In genomic region chr6:33410050-33410710, GRCh38 we compare ENCODE assay signal across 8 cellular contexts. TPM values are rescaled to one million over a fixed set of nuclear protein-coding genes. Genes with fewer than 3 reads are reported as not detected.
DNase-seq lines count a peak whose midpoint lies in the region; ATAC-seq, FAIRE-seq and TF ChIP-seq lines count a peak whose summit lies in the region.

No MANE protein-coding gene starts in this region.

- H3K4me3 ChIP-seq in HepG2 (replicated peaks in 1 of 3; ENCODE audit: insufficient read depth in 1 of 3, low read depth in 2 of 3, low read length in 3 of 3) = peak overlapping the region; percentile 45 to 86 (median 85); a peak in 5 of 6 replicates

- no peaks in the 10 kb centered on the region for H3K27me3 ChIP-seq in HepG2 (ENCODE audit: control insufficient read depth in 1 of 2, insufficient read depth in 2 of 2, low read length in 2 of 2)

- DNase-seq in CD14-positive monocyte (ENCODE audit: low spot score) = peak; percentile 98
- peak; percentile 99 for DNase-seq in NCI-H69 (lab: John Stamatoyannopoulos, UW)
- peak; percentile 97 for DNase-seq in activated CD4-positive, alpha-beta T cell treated with anti-CD3 and anti-CD28 coated beads, Interleukin-2, amount 50 U/mL, for 1 hour
- peak; percentile 43 for DNase-seq in cortex of kidney (lab: John Stamatoyannopoulos, UW)
- DNase-seq in HepG2 (ENCODE audit: low spot score) = peak; percentile 96
- DNase-seq in stimulated activated CD4-positive, alpha-beta T cell treated with anti-CD3 and anti-CD28 coated beads, Interleukin-2, amount 100 ng/mL, for 4 hours (ENCODE audit: low read depth) = peak; percentile 94

- POLR2A ChIA-PET in HepG2 (lab: Yijun Ruan, JAX) = interaction anchor here (0.6 to 2.5 kb wide), 15 partner anchors 8 to 1502 kb away, joined by 3 to 13 read pairs (median 4); partner anchors contain the start of genes CUTA, PFDN6, RPS18 and TAPBP

- intact Hi-C loops in CD14-positive monocyte (cut with micrococcal nuclease) = loop anchor here in 1 of 2 donors (10.0 kb wide), 2 partner anchors 95 to 205 kb away; partner anchors contain the start of genes HSD17B8, RING1, RXRB and SLC39A7
- intact Hi-C loops in HepG2 (cut with micrococcal nuclease; ENCODE audit: unreplicated experiment) = loop anchor here (1.0 kb wide), 2 partner anchors 8 to 19 kb away; partner anchors contain the start of genes CUTA and KIFC1

- WGBS in HepG2 (ENCODE audit: low lambda C conversion rate) = under 1% methylated on average over 37 of the region's 65 CpGs

- peaks cover 25% of the 10 kb centered on the region for H3K4me1 ChIP-seq in HepG2 (ENCODE audit: insufficient read depth, low read length)

- H3K36me3 Mint-ChIP-seq in CD14-positive monocyte = peaks cover 44 to 49% of the 10 kb centered on the region in 2 donors

- no peak for TF ChIP-seq CTCF in CD14-positive monocyte (IDR thresholded peaks at IDR 0.05)
- peak; percentile 33 for TF ChIP-seq CTCF in HepG2 (CRISPR knock-in tag; IDR thresholded peaks at IDR 0.05)

- H3K36me3 ChIP-seq in HepG2 (replicated peaks in 1 of 2; ENCODE audit: control insufficient read depth in 1 of 2, insufficient read depth in 2 of 2, low read length in 2 of 2) = peaks cover 23 to 52% of the 10 kb centered on the region in 2 experiments

- H3K4me1 Mint-ChIP-seq in CD14-positive monocyte = peaks cover 22% of the 10 kb centered on the region

- H3K4me2 ChIP-seq in HepG2 (ENCODE audit: low read depth, low read length) = peak overlapping the region; percentile 82

- in situ Hi-C loops in HepG2 (cut with HindIII; ENCODE audit: extremely low pct_ligation_motif_present, low pct_unique_long_range_greater_than_20kb) = loop anchor here (10.0 to 25.0 kb wide), 2 partner anchors 123 to 205 kb away; partner anchors contain the start of genes B3GALT4, HSD17B8, PFDN6 and RGL2

- H4K20me1 ChIP-seq in HepG2 (ENCODE audit: insufficient read depth, low read length) = no peaks in the 10 kb centered on the region

- CTCF ChIA-PET in HepG2 (lab: Yijun Ruan, JAX; ENCODE audit: low intra/inter-chr PET ratio, low total read pairs) = interaction anchor here (1.3 kb wide), 1 partner anchor 130 kb away, joined by 3 read pairs; no protein-coding TSS in a partner anchor

- H3K27ac Mint-ChIP-seq in CD14-positive monocyte = peak overlapping the region; percentile 94 to 97 (median 95)

- H3K4me3 Mint-ChIP-seq in CD14-positive monocyte = peak overlapping the region; percentile 82 to 95

- ATAC-seq in GM19395 (IDR thresholded peaks at IDR 0.05; ENCODE audit: unreplicated experiment) (peak; percentile 71), HG03521 (IDR thresholded peaks at IDR 0.05; ENCODE audit: unreplicated experiment) (peak; percentile 78), HepG2 (peak; percentile 94)

- FAIRE-seq in HepG2 (lab: Jason Lieb, UNC) = peak; percentile 93

- peaks cover 0 to 3% (median 0%) of the 10 kb centered on the region in 3 donors for H3K27me3 Mint-ChIP-seq in CD14-positive monocyte (ENCODE audit: low read depth in 3 of 3)

- peak overlapping the region; percentile 82 for H3K9ac ChIP-seq in HepG2 (ENCODE audit: insufficient read depth, low read depth, low read length)

- no TSS peak for BruUV-seq in HepG2 (replicated peaks; lab: Mats Ljungman, UMichigan)

- H3K27ac ChIP-seq in HepG2 (ENCODE audit: extremely low read length, insufficient read depth, low read length) = peak overlapping the region; percentile 85

- TF ChIP-seq RAD21 in HepG2 (CRISPR knock-in tag; IDR thresholded peaks at IDR 0.05) = peak; percentile 25; the same call in 1 of the 2 replicates

- no peak for TF ChIP-seq EP300 in HepG2 (IDR thresholded peaks at IDR 0.05; ENCODE audit: low read depth in 2 of 2, low read length in 2 of 2)
- TF ChIP-seq EP300 in HepG2 (CRISPR knock-in tag; IDR thresholded peaks at IDR 0.05; ENCODE audit: borderline replicate concordance) = peak; percentile 61; the same call in 1 of the 2 replicates

- peak in 1 of 2 experiments; percentile 10; a peak in 1 of 4 replicates for TF ChIP-seq POLR2A in HepG2 (IDR thresholded peaks at IDR 0.05; ENCODE audit: insufficient read depth in 1 of 2, low read depth in 2 of 2, low read length in 2 of 2)

- no peaks in the 10 kb centered on the region for H3K9me3 ChIP-seq in HepG2 (ENCODE audit: low read length)

- H2AFZ ChIP-seq in HepG2 (ENCODE audit: low read length) = no peak overlapping the region

- H3K79me2 ChIP-seq in HepG2 (ENCODE audit: insufficient read depth, low read length) = peaks cover 5% of the 10 kb centered on the region

- no peaks in the 10 kb centered on the region for H3K9me3 Mint-ChIP-seq in CD14-positive monocyte

RNA-seq across cellular contexts. Expression of gene PHF1, which starts 0.6 kb away (rescaled TPM):
- polyA plus RNA-seq in CD14-positive monocyte (1 to 10 TPM; 3.0 to 3.5 TPM), HepG2 (2011; rRNA removed) (61.9 and 77.2 TPM in 2 replicates)
- total RNA-seq in HepG2 (2016; rRNA removed; fragmentation: Illumina TruSeq; extraction: Trizol) = 14.3 and 25.4 TPM in 2 replicates
- total RNA-seq in HepG2 (2016; cell fraction: cytosol; rRNA removed; fragmentation: Illumina TruSeq; extraction: Trizol; ENCODE audit: low read depth) = 8.6 and 10.0 TPM in 2 replicates
- total RNA-seq in HepG2 (2016; cell fraction: insoluble cytoplasmic fraction; rRNA removed; fragmentation: Illumina TruSeq; extraction: Trizol) = 13.8 and 26.7 TPM in 2 replicates
- 20.1 and 20.5 TPM in 2 replicates for total RNA-seq in HepG2 (2016; cell fraction: membrane; rRNA removed; fragmentation: Illumina TruSeq; extraction: Trizol)
- total RNA-seq in HepG2 (2016; cell fraction: nucleus; rRNA removed; fragmentation: Illumina TruSeq; extraction: Trizol) = 25.9 and 27.3 TPM in 2 replicates
- 41.5 and 45.3 TPM in 2 replicates for polyA plus RNA-seq in HepG2 (2011; cell fraction: cytosol; rRNA removed)
- 358 and 376 TPM in 2 replicates for polyA plus RNA-seq in HepG2 (2011; cell fraction: nucleus; rRNA removed)
- polyA plus RNA-seq in HepG2 (2012) = 45.7 and 67.9 TPM in 2 replicates
- polyA plus RNA-seq in HepG2 (2016; cell fraction: cytosol; fragmentation: Illumina TruSeq; extraction: Trizol; ENCODE audit: low read depth) = 16.9 and 19.4 TPM in 2 replicates
- 26.3 and 31.9 TPM in 2 replicates for polyA plus RNA-seq in HepG2 (2016; cell fraction: insoluble cytoplasmic fraction; fragmentation: Illumina TruSeq; extraction: Trizol; ENCODE audit: low read depth)
- 31.4 and 34.9 TPM in 2 replicates for polyA plus RNA-seq in HepG2 (2016; cell fraction: membrane; fragmentation: Illumina TruSeq; extraction: Trizol; ENCODE audit: low read depth)
- polyA plus RNA-seq in HepG2 (2016; cell fraction: nucleus; fragmentation: Illumina TruSeq; extraction: Trizol; ENCODE audit: insufficient read depth, low read depth) = 98.6 and 111 TPM in 2 replicates
- 22.2 and 35.1 TPM in 2 replicates for polyA minus RNA-seq in HepG2 (2011; rRNA and poly(A)+ RNA removed; ENCODE audit: low replicate concordance)
- polyA minus RNA-seq in HepG2 (2011; cell fraction: cytosol; rRNA and poly(A)+ RNA removed) = 11.8 and 13.5 TPM in 2 replicates
- polyA minus RNA-seq in HepG2 (2011; cell fraction: nucleus; rRNA and poly(A)+ RNA removed) = 33.0 and 41.3 TPM in 2 replicates

RNA-seq across cellular contexts. Expression of gene CUTA, which starts 7.7 kb away (rescaled TPM):
- polyA plus RNA-seq in CD14-positive monocyte (100 to 1,000 TPM; 153 to 160 TPM), HepG2 (2011; rRNA removed) (169 and 170 TPM in 2 replicates)
- total RNA-seq in HepG2 (2016; rRNA removed; fragmentation: Illumina TruSeq; extraction: Trizol) = 106 and 180 TPM in 2 replicates
- total RNA-seq in HepG2 (2016; cell fraction: cytosol; rRNA removed; fragmentation: Illumina TruSeq; extraction: Trizol; ENCODE audit: low read depth) = 87.7 and 122 TPM in 2 replicates
- 99.2 and 177 TPM in 2 replicates for total RNA-seq in HepG2 (2016; cell fraction: insoluble cytoplasmic fraction; rRNA removed; fragmentation: Illumina TruSeq; extraction: Trizol)
- total RNA-seq in HepG2 (2016; cell fraction: membrane; rRNA removed; fragmentation: Illumina TruSeq; extraction: Trizol) = 103 and 132 TPM in 2 replicates
- 108 and 119 TPM in 2 replicates for total RNA-seq in HepG2 (2016; cell fraction: nucleus; rRNA removed; fragmentation: Illumina TruSeq; extraction: Trizol)
- polyA plus RNA-seq in HepG2 (2011; cell fraction: cytosol; rRNA removed) = 216 and 233 TPM in 2 replicates
- polyA plus RNA-seq in HepG2 (2011; cell fraction: nucleus; rRNA removed) = 172 and 210 TPM in 2 replicates
- 255 and 283 TPM in 2 replicates for polyA plus RNA-seq in HepG2 (2012)
- 146 and 200 TPM in 2 replicates for polyA plus RNA-seq in HepG2 (2016; cell fraction: cytosol; fragmentation: Illumina TruSeq; extraction: Trizol; ENCODE audit: low read depth)
- 151 and 161 TPM in 2 replicates for polyA plus RNA-seq in HepG2 (2016; cell fraction: insoluble cytoplasmic fraction; fragmentation: Illumina TruSeq; extraction: Trizol; ENCODE audit: low read depth)
- polyA plus RNA-seq in HepG2 (2016; cell fraction: membrane; fragmentation: Illumina TruSeq; extraction: Trizol; ENCODE audit: low read depth) = 164 and 192 TPM in 2 replicates
- 257 and 280 TPM in 2 replicates for polyA plus RNA-seq in HepG2 (2016; cell fraction: nucleus; fragmentation: Illumina TruSeq; extraction: Trizol; ENCODE audit: insufficient read depth, low read depth)
- polyA minus RNA-seq in HepG2 (2011; rRNA and poly(A)+ RNA removed; ENCODE audit: low replicate concordance) = 123 and 177 TPM in 2 replicates
- polyA minus RNA-seq in HepG2 (2011; cell fraction: cytosol; rRNA and poly(A)+ RNA removed) = 58.9 and 70.6 TPM in 2 replicates
- 46.0 and 46.9 TPM in 2 replicates for polyA minus RNA-seq in HepG2 (2011; cell fraction: nucleus; rRNA and poly(A)+ RNA removed)

RNA-seq across cellular contexts. Expression of gene SYNGAP1, which starts 9.7 kb away (rescaled TPM):
- polyA plus RNA-seq in CD14-positive monocyte (not detected), HepG2 (2011; rRNA removed) (1.1 and 1.9 TPM in 2 replicates)
- total RNA-seq in HepG2 (2016; rRNA removed; fragmentation: Illumina TruSeq; extraction: Trizol) = 0.41 and 0.75 TPM in 2 replicates
- 0.09 and 0.10 TPM in 2 replicates for total RNA-seq in HepG2 (2016; cell fraction: cytosol; rRNA removed; fragmentation: Illumina TruSeq; extraction: Trizol; ENCODE audit: low read depth)
- total RNA-seq in HepG2 (2016; cell fraction: insoluble cytoplasmic fraction; rRNA removed; fragmentation: Illumina TruSeq; extraction: Trizol) = 0.42 and 0.78 TPM in 2 replicates
- 0.14 and 0.15 TPM in 2 replicates for total RNA-seq in HepG2 (2016; cell fraction: membrane; rRNA removed; fragmentation: Illumina TruSeq; extraction: Trizol)
- total RNA-seq in HepG2 (2016; cell fraction: nucleus; rRNA removed; fragmentation: Illumina TruSeq; extraction: Trizol) = 1.1 and 1.4 TPM in 2 replicates
- polyA plus RNA-seq in HepG2 (2011; cell fraction: cytosol; rRNA removed) = 0.32 and 0.33 TPM in 2 replicates
- polyA plus RNA-seq in HepG2 (2011; cell fraction: nucleus; rRNA removed) = 12.4 and 12.6 TPM in 2 replicates
- 2.7 and 3.4 TPM in 2 replicates for polyA plus RNA-seq in HepG2 (2012)
- polyA plus RNA-seq in HepG2 (2016; cell fraction: cytosol; fragmentation: Illumina TruSeq; extraction: Trizol; ENCODE audit: low read depth) = 0.07 TPM in 2 replicates
- polyA plus RNA-seq in HepG2 (2016; cell fraction: insoluble cytoplasmic fraction; fragmentation: Illumina TruSeq; extraction: Trizol; ENCODE audit: low read depth) = 0.70 and 1.0 TPM in 2 replicates
- 0.16 and 0.18 TPM in 2 replicates for polyA plus RNA-seq in HepG2 (2016; cell fraction: membrane; fragmentation: Illumina TruSeq; extraction: Trizol; ENCODE audit: low read depth)
- 6.2 and 14.4 TPM in 2 replicates for polyA plus RNA-seq in HepG2 (2016; cell fraction: nucleus; fragmentation: Illumina TruSeq; extraction: Trizol; ENCODE audit: insufficient read depth, low read depth)
- polyA minus RNA-seq in HepG2 (2011; rRNA and poly(A)+ RNA removed; ENCODE audit: low replicate concordance) = 0.98 and 2.6 TPM in 2 replicates
- 0.26 and 0.49 TPM in 2 replicates for polyA minus RNA-seq in HepG2 (2011; cell fraction: cytosol; rRNA and poly(A)+ RNA removed)
- 2.2 and 4.4 TPM in 2 replicates for polyA minus RNA-seq in HepG2 (2011; cell fraction: nucleus; rRNA and poly(A)+ RNA removed)

RNA-seq across cellular contexts. Expression of gene KIFC1, which starts 18.6 kb away (rescaled TPM):
- polyA plus RNA-seq in CD14-positive monocyte = under 1 TPM; 0.14 to 0.68 TPM
- 45.5 and 47.6 TPM in 2 replicates for total RNA-seq in HepG2 (2016; rRNA removed; fragmentation: Illumina TruSeq; extraction: Trizol)
- total RNA-seq in HepG2 (2016; cell fraction: cytosol; rRNA removed; fragmentation: Illumina TruSeq; extraction: Trizol; ENCODE audit: low read depth) = 7.7 and 8.2 TPM in 2 replicates
- total RNA-seq in HepG2 (2016; cell fraction: insoluble cytoplasmic fraction; rRNA removed; fragmentation: Illumina TruSeq; extraction: Trizol) = 43.2 and 48.8 TPM in 2 replicates
- total RNA-seq in HepG2 (2016; cell fraction: membrane; rRNA removed; fragmentation: Illumina TruSeq; extraction: Trizol) = 18.6 and 22.9 TPM in 2 replicates
- total RNA-seq in HepG2 (2016; cell fraction: nucleus; rRNA removed; fragmentation: Illumina TruSeq; extraction: Trizol) = 40.9 and 44.4 TPM in 2 replicates
- polyA plus RNA-seq in HepG2 (2011; rRNA removed) = 20.4 and 25.0 TPM in 2 replicates
- polyA plus RNA-seq in HepG2 (2011; cell fraction: cytosol; rRNA removed) = 12.6 and 23.6 TPM in 2 replicates
- 42.5 and 71.9 TPM in 2 replicates for polyA plus RNA-seq in HepG2 (2011; cell fraction: nucleus; rRNA removed)
- 13.7 and 21.2 TPM in 2 replicates for polyA plus RNA-seq in HepG2 (2012)
- polyA plus RNA-seq in HepG2 (2016; cell fraction: cytosol; fragmentation: Illumina TruSeq; extraction: Trizol; ENCODE audit: low read depth) = 3.3 and 3.9 TPM in 2 replicates
- polyA plus RNA-seq in HepG2 (2016; cell fraction: insoluble cytoplasmic fraction; fragmentation: Illumina TruSeq; extraction: Trizol; ENCODE audit: low read depth) = 50.9 and 58.4 TPM in 2 replicates
- 6.2 and 7.1 TPM in 2 replicates for polyA plus RNA-seq in HepG2 (2016; cell fraction: membrane; fragmentation: Illumina TruSeq; extraction: Trizol; ENCODE audit: low read depth)
- polyA plus RNA-seq in HepG2 (2016; cell fraction: nucleus; fragmentation: Illumina TruSeq; extraction: Trizol; ENCODE audit: insufficient read depth, low read depth) = 83.2 and 93.0 TPM in 2 replicates
- polyA minus RNA-seq in HepG2 (2011; rRNA and poly(A)+ RNA removed; ENCODE audit: low replicate concordance) = 36.0 and 106 TPM in 2 replicates
- 8.9 and 14.8 TPM in 2 replicates for polyA minus RNA-seq in HepG2 (2011; cell fraction: cytosol; rRNA and poly(A)+ RNA removed)
- 35.4 and 47.3 TPM in 2 replicates for polyA minus RNA-seq in HepG2 (2011; cell fraction: nucleus; rRNA and poly(A)+ RNA removed)

RNA-seq across cellular contexts. Expression of gene ZBTB9, which starts 44.2 kb away (rescaled TPM):
- polyA plus RNA-seq in CD14-positive monocyte (1 to 10 TPM in 1 of 2 donors, under 1 TPM in 1; 0.42 to 2.0 TPM), HepG2 (2011; rRNA removed) (5.3 and 7.1 TPM in 2 replicates)
- 9.2 and 11.5 TPM in 2 replicates for total RNA-seq in HepG2 (2016; rRNA removed; fragmentation: Illumina TruSeq; extraction: Trizol)
- 1.1 and 1.9 TPM in 2 replicates for total RNA-seq in HepG2 (2016; cell fraction: cytosol; rRNA removed; fragmentation: Illumina TruSeq; extraction: Trizol; ENCODE audit: low read depth)
- 10.0 and 10.1 TPM in 2 replicates for total RNA-seq in HepG2 (2016; cell fraction: insoluble cytoplasmic fraction; rRNA removed; fragmentation: Illumina TruSeq; extraction: Trizol)
- 4.7 and 6.0 TPM in 2 replicates for total RNA-seq in HepG2 (2016; cell fraction: membrane; rRNA removed; fragmentation: Illumina TruSeq; extraction: Trizol)
- 6.5 and 6.7 TPM in 2 replicates for total RNA-seq in HepG2 (2016; cell fraction: nucleus; rRNA removed; fragmentation: Illumina TruSeq; extraction: Trizol)
- polyA plus RNA-seq in HepG2 (2011; cell fraction: cytosol; rRNA removed) = 3.8 and 5.0 TPM in 2 replicates
- polyA plus RNA-seq in HepG2 (2011; cell fraction: nucleus; rRNA removed) = 3.6 and 4.8 TPM in 2 replicates
- 7.1 and 7.6 TPM in 2 replicates for polyA plus RNA-seq in HepG2 (2012)
- polyA plus RNA-seq in HepG2 (2016; cell fraction: cytosol; fragmentation: Illumina TruSeq; extraction: Trizol; ENCODE audit: low read depth) = 0.71 and 0.88 TPM in 2 replicates
- polyA plus RNA-seq in HepG2 (2016; cell fraction: insoluble cytoplasmic fraction; fragmentation: Illumina TruSeq; extraction: Trizol; ENCODE audit: low read depth) = 9.1 and 13.0 TPM in 2 replicates
- polyA plus RNA-seq in HepG2 (2016; cell fraction: membrane; fragmentation: Illumina TruSeq; extraction: Trizol; ENCODE audit: low read depth) = 2.4 and 2.5 TPM in 2 replicates
- polyA plus RNA-seq in HepG2 (2016; cell fraction: nucleus; fragmentation: Illumina TruSeq; extraction: Trizol; ENCODE audit: insufficient read depth, low read depth) = 7.9 and 11.1 TPM in 2 replicates
- 12.4 and 17.3 TPM in 2 replicates for polyA minus RNA-seq in HepG2 (2011; rRNA and poly(A)+ RNA removed; ENCODE audit: low replicate concordance)
- 5.9 and 8.3 TPM in 2 replicates for polyA minus RNA-seq in HepG2 (2011; cell fraction: cytosol; rRNA and poly(A)+ RNA removed)
- polyA minus RNA-seq in HepG2 (2011; cell fraction: nucleus; rRNA and poly(A)+ RNA removed) = 4.5 and 5.7 TPM in 2 replicates

Comparison
In these comparisons a context has a peak if more than half of its experiments do, and no peak if none do; other contexts are left out.
1. Peak in every context shown above with its lines: DNase-seq, ATAC-seq, H3K4me3 ChIP-seq and H3K27ac ChIP-seq.
2. DNase-seq: peak in every context shown above with its lines; median percentile 99 in NCI-H69; 98 in CD14-positive monocyte; 97 in activated CD4-positive, alpha-beta T cell treated with anti-CD3 and anti-CD28 coated beads, Interleukin-2, amount 50 U/mL, for 1 hour; 96 in HepG2; 94 in stimulated activated CD4-positive, alpha-beta T cell treated with anti-CD3 and anti-CD28 coated beads, Interleukin-2, amount 100 ng/mL, for 4 hours; 43 in cortex of kidney.